In genomic region chr20:2137552-2138201, GRCh38 we compare ENCODE assay signal across 19 cellular contexts. TPM values are rescaled to one million over a fixed set of nuclear protein-coding genes. Genes with fewer than 3 reads are reported as not detected.
DNase-seq lines count a peak whose midpoint lies in the region; ATAC-seq and TF ChIP-seq lines count a peak whose summit lies in the region.
"Had no signal": no experiment of that assay in that cellular context is flagged by ENCODE, and none has a peak within 500 bp of the region (broad histone marks: within the 10 kb centered on the region; RNA-seq: fewer than 3 reads in every experiment).

No MANE protein-coding gene starts in this region.

- peaks cover 2% of the 10 kb centered on the region for H3K36me3 Mint-ChIP-seq in chondrocyte (ENCODE audit: low read depth)

- peaks cover 59% of the 10 kb centered on the region for H3K4me1 Mint-ChIP-seq in chondrocyte (ENCODE audit: low read depth)

- H3K27me3 Mint-ChIP-seq in chondrocyte (ENCODE audit: low read depth), result no peaks in the 10 kb centered on the region
- H3K27me3 Mint-ChIP-seq: activated CD4-positive, alpha-beta memory T cell treated with anti-CD3 and anti-CD28 coated beads, Interleukin-2, amount 10 ng/mL, durations not matched to agents 7 days and 5 days; stimulated activated naive CD8-positive, alpha-beta T cell treated with anti-CD3 and anti-CD28 coated beads, Interleukin-15, Interleukin-2, amounts not matched to agents 100 ng/mL and 50 ng/mL, for 24 hours had no signal

- no peak overlapping the region for H3K4me3 ChIP-seq in BJ (ENCODE audit: low read depth, low read length)
- H3K4me3 ChIP-seq: SK-N-MC had no signal

- H3K9me3 Mint-ChIP-seq in chondrocyte (ENCODE audit: low read depth), result no peaks in the 10 kb centered on the region
- H3K9me3 Mint-ChIP-seq: activated CD4-positive, alpha-beta memory T cell treated with anti-CD3 and anti-CD28 coated beads, Interleukin-2, amount 10 ng/mL, durations not matched to agents 7 days and 5 days; stimulated activated naive CD8-positive, alpha-beta T cell treated with anti-CD3 and anti-CD28 coated beads, Interleukin-15, Interleukin-2, amounts not matched to agents 100 ng/mL and 50 ng/mL, for 24 hours had no signal

- peak overlapping the region; percentile 13 for H3K27ac Mint-ChIP-seq in chondrocyte (ENCODE audit: unreplicated experiment)
- H3K27ac Mint-ChIP-seq: activated CD4-positive, alpha-beta memory T cell treated with anti-CD3 and anti-CD28 coated beads, Interleukin-2, amount 10 ng/mL, durations not matched to agents 7 days and 5 days; stimulated activated naive CD8-positive, alpha-beta T cell treated with anti-CD3 and anti-CD28 coated beads, Interleukin-15, Interleukin-2, amounts not matched to agents 100 ng/mL and 50 ng/mL, for 24 hours had no signal

- TF ChIP-seq CTCF in BJ (IDR thresholded peaks at IDR 0.05; ENCODE audit: insufficient read depth, low read depth, low read length) (no peak), chondrocyte (IDR thresholded peaks at IDR 0.05) (no peak)

- ATAC-seq in GM18505 (IDR thresholded peaks at IDR 0.05; ENCODE audit: unreplicated experiment), result no peak
- no peak for ATAC-seq in GM19463 (IDR thresholded peaks at IDR 0.05; ENCODE audit: unreplicated experiment)
- ATAC-seq in GM21528 (IDR thresholded peaks at IDR 0.05; ENCODE audit: low FRiP score, unreplicated experiment), result no peak
- ATAC-seq: esophagus mucosa, PC-3 had no signal

- POLR2A ChIA-PET in BJ (lab: Charles Lee), result no interaction called here

- no peak overlapping the region for H3K4me3 Mint-ChIP-seq in chondrocyte (ENCODE audit: unreplicated experiment)
- H3K4me3 Mint-ChIP-seq: activated CD4-positive, alpha-beta memory T cell treated with anti-CD3 and anti-CD28 coated beads, Interleukin-2, amount 10 ng/mL, durations not matched to agents 7 days and 5 days; stimulated activated naive CD8-positive, alpha-beta T cell treated with anti-CD3 and anti-CD28 coated beads, Interleukin-15, Interleukin-2, amounts not matched to agents 100 ng/mL and 50 ng/mL, for 24 hours had no signal

- no peaks in the 10 kb centered on the region for H3K36me3 ChIP-seq in BJ (ENCODE audit: control insufficient read depth, insufficient read depth, low read length)

- TF ChIP-seq POLR2A in GM18505 (IDR thresholded peaks at IDR 0.05; ENCODE audit: borderline replicate concordance, extremely low read depth, insufficient read depth, insufficient read length), result no peak

- no peaks in the 10 kb centered on the region for H3K27me3 ChIP-seq in BJ (ENCODE audit: control insufficient read depth, insufficient read depth, low read length)

- peak; percentile 84 for DNase-seq in BJ (ENCODE audit: low read depth)
- DNase-seq in RPMI7951 (ENCODE audit: low read depth), result peak; percentile 96
- DNase-seq in chondrocyte (ENCODE audit: low spot score), result no peak
- DNase-seq in myocyte (ENCODE audit: low read depth), result peak; percentile 34
- no peak for DNase-seq in nucleus accumbens (lab: John Stamatoyannopoulos, UW)
- DNase-seq: activated CD4-positive, alpha-beta memory T cell treated with anti-CD3 and anti-CD28 coated beads, Interleukin-2, amount 10 ng/mL, durations not matched to agents 7 days and 5 days; AML-193; amygdala; cortex of kidney; MV-4-11; NCI-H2081 treated with DMSO at 0.1 percent for 48 hours; NCI-H526 treated with DMSO at 0.1 percent for 48 hours; PC-3 had no signal

- CTCF ChIA-PET in BJ (lab: Yijun Ruan, JAX), result interaction anchor here (2.1 kb wide), 1 partner anchor 173 kb away, joined by 4 read pairs; no protein-coding TSS in a partner anchor

RNA-seq across cellular contexts. Expression of gene STK35, which starts 36.0 kb away (rescaled TPM):
- polyA plus RNA-seq in BJ (2011; rRNA removed), result 6.0 and 8.2 TPM in 2 replicates
- polyA minus RNA-seq in BJ (2011; rRNA and poly(A)+ RNA removed), result 11.3 and 11.4 TPM in 2 replicates
- total RNA-seq in RPMI7951 (2014; rRNA removed; shearing (Covaris generic)), result 15.7 and 20.8 TPM in 2 replicates
- 13.7 to 16.0 TPM (median 14.5 TPM) in 3 replicates for total RNA-seq in chondrocyte
- 10.5 and 10.8 TPM in 2 replicates for total RNA-seq in myocyte
- polyA plus RNA-seq in myocyte (2012), result 5.7 TPM

Comparison
In these comparisons a context has a peak if more than half of its experiments do, and no peak if none do; other contexts are left out.
1. DNase-seq: peak in BJ (single experiment), RPMI7951 (single experiment) and myocyte (single experiment); none in chondrocyte (single experiment) and nucleus accumbens (0 of 56).